ENCODE assay signal across 2 cellular contexts in the genomic region with DNA sequence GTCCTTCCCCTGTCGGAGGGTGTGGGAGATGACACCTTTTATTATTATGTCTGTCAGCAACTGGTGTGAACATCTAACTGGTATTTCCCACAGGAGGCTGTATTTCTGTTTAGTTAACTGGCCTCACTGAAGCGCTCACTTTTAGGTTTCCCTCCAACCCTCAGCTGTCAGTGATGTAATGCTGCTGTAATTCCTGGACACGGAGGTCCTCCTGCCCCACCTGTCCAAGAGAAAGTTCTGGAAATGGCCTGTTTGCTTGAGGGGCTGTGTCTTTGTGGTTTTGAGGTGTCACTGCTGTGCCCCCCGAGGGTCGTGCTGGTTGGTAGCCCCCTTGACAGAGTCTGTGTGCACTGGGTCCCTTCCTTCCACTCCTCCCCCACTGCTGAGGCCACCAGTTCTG.
A peak's percentile ranks its signal among the peaks of the same experiment; 100 is the strongest.
TF ChIP-seq lines count a peak whose summit lies in the region.

No MANE protein-coding gene starts in this region.

TF ChIP-seq in IMR-90, 13 proteins besides CTCF, POLR2A, EP300 and RAD21:
- TF ChIP-seq MAFK (IDR thresholded peaks at IDR 0.05; ENCODE audit: low read depth, low read length) (no peak), FOS (IDR thresholded peaks at IDR 0.05; ENCODE audit: low read depth, low read length) (no peak), SMC3 (IDR thresholded peaks at IDR 0.05; ENCODE audit: low read depth, low read length) (no peak), RCOR1 (IDR thresholded peaks at IDR 0.05; ENCODE audit: insufficient replicate concordance, low read length) (no peak), MXI1 (IDR thresholded peaks at IDR 0.05; ENCODE audit: borderline replicate concordance, low read depth, low read length) (no peak), MAZ (IDR thresholded peaks at IDR 0.05; ENCODE audit: borderline replicate concordance, low read depth, low read length) (no peak), RFX5 (IDR thresholded peaks at IDR 0.05; ENCODE audit: low read depth, low read length) (no peak), CEBPB (IDR thresholded peaks at IDR 0.05; ENCODE audit: low read depth, low read length) (no peak), NFE2L2 (IDR thresholded peaks at IDR 0.05; ENCODE audit: low read depth, low read length) (no peak), BHLHE40 (IDR thresholded peaks at IDR 0.05; ENCODE audit: low read depth, low read length) (no peak), CHD1 (IDR thresholded peaks at IDR 0.05; ENCODE audit: low read depth, low read length) (no peak)
- TF ChIP-seq, protein P1, sequence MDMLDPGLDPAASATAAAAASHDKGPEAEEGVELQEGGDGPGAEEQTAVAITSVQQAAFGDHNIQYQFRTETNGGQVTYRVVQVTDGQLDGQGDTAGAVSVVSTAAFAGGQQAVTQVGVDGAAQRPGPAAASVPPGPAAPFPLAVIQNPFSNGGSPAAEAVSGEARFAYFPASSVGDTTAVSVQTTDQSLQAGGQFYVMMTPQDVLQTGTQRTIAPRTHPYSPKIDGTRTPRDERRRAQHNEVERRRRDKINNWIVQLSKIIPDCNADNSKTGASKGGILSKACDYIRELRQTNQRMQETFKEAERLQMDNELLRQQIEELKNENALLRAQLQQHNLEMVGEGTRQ (IDR thresholded peaks at IDR 0.05; ENCODE audit: low read depth, low read length) = no peak
- TF ChIP-seq, protein P2, sequence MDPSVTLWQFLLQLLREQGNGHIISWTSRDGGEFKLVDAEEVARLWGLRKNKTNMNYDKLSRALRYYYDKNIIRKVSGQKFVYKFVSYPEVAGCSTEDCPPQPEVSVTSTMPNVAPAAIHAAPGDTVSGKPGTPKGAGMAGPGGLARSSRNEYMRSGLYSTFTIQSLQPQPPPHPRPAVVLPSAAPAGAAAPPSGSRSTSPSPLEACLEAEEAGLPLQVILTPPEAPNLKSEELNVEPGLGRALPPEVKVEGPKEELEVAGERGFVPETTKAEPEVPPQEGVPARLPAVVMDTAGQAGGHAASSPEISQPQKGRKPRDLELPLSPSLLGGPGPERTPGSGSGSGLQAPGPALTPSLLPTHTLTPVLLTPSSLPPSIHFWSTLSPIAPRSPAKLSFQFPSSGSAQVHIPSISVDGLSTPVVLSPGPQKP (IDR thresholded peaks at IDR 0.05; ENCODE audit: borderline replicate concordance, low read depth, low read length) = no peak

TF ChIP-seq in K562, 482 proteins besides CTCF, POLR2A, EP300 and RAD21:
- TF ChIP-seq ATF7 (IDR thresholded peaks at IDR 0.05) (peak; percentile 40; the same call in 1 of the 2 replicates), RBFOX2 (IDR thresholded peaks at IDR 0.05; ENCODE audit: low read depth, low read length) (0 out of 2 replicates have a peak, but pooled peaks have one; percentile 34), RBM25 (IDR thresholded peaks at IDR 0.05; ENCODE audit: low read depth, low read length, severe bottlenecking) (no peak), RB1 (IDR thresholded peaks at IDR 0.05; ENCODE audit: low read depth) (no peak), SMAD4 (CRISPR knock-in tag; conservative IDR thresholded peaks at IDR 0.05) (no peak), CEBPG (CRISPR knock-in tag; IDR thresholded peaks at IDR 0.05) (no peak; the same call in 1 of the 2 replicates), CEBPG (tag; conservative IDR thresholded peaks at IDR 0.05 in 1 of 2, IDR thresholded peaks at IDR 0.05 in 1 of 2) (peak in 1 of 2 experiments; percentile 41; a peak in 1 of 4 replicates), ELF4 (CRISPR knock-in tag; IDR thresholded peaks at IDR 0.05) (no peak), L3MBTL2 (IDR thresholded peaks at IDR 0.05) (peak; percentile 57), GTF2E2 (tag; IDR thresholded peaks at IDR 0.05) (no peak), MECOM (CRISPR knock-in tag; IDR thresholded peaks at IDR 0.05) (no peak), PHF21A (IDR thresholded peaks at IDR 0.05; ENCODE audit: borderline replicate concordance, low read depth) (no peak), ZSCAN32 (CRISPR knock-in tag; IDR thresholded peaks at IDR 0.05) (no peak), ARHGAP35 (IDR thresholded peaks at IDR 0.05; ENCODE audit: partially characterized antibody) (no peak), MEIS2 (IDR thresholded peaks at IDR 0.05; ENCODE audit: partially characterized antibody) (peak; percentile 44), MED1 (CRISPR knock-in tag; IDR thresholded peaks at IDR 0.05; ENCODE audit: borderline replicate concordance) (no peak)
- TF ChIP-seq, protein P3, sequence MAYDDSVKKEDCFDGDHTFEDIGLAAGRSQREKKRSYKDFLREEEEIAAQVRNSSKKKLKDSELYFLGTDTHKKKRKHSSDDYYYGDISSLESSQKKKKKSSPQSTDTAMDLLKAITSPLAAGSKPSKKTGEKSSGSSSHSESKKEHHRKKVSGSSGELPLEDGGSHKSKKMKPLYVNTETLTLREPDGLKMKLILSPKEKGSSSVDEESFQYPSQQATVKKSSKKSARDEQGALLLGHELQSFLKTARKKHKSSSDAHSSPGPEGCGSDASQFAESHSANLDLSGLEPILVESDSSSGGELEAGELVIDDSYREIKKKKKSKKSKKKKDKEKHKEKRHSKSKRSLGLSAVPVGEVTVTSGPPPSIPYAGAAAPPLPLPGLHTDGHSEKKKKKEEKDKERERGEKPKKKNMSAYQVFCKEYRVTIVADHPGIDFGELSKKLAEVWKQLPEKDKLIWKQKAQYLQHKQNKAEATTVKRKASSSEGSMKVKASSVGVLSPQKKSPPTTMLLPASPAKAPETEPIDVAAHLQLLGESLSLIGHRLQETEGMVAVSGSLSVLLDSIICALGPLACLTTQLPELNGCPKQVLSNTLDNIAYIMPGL (CRISPR knock-in tag; IDR thresholded peaks at IDR 0.05) = no peak
- TF ChIP-seq, protein P4, sequence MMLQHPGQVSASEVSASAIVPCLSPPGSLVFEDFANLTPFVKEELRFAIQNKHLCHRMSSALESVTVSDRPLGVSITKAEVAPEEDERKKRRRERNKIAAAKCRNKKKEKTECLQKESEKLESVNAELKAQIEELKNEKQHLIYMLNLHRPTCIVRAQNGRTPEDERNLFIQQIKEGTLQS (IDR thresholded peaks at IDR 0.05) = peak; percentile 37; the same call in 1 of the 2 replicates
- TF ChIP-seq, protein P4 (CRISPR knock-in tag; conservative IDR thresholded peaks at IDR 0.05) = no peak
- TF ChIP-seq, protein P5, sequence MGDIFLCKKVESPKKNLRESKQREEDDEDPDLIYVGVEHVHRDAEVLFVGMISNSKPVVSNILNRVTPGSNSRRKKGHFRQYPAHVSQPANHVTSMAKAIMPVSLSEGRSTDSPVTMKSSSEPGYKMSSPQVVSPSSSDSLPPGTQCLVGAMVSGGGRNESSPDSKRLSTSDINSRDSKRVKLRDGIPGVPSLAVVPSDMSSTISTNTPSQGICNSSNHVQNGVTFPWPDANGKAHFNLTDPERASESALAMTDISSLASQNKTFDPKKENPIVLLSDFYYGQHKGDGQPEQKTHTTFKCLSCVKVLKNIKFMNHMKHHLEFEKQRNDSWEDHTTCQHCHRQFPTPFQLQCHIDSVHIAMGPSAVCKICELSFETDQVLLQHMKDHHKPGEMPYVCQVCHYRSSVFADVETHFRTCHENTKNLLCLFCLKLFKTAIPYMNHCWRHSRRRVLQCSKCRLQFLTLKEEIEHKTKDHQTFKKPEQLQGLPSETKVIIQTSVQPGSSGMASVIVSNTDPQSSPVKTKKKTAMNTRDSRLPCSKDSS (IDR thresholded peaks at IDR 0.05; ENCODE audit: low read depth, partially characterized antibody) = no peak
- TF ChIP-seq, protein P6, sequence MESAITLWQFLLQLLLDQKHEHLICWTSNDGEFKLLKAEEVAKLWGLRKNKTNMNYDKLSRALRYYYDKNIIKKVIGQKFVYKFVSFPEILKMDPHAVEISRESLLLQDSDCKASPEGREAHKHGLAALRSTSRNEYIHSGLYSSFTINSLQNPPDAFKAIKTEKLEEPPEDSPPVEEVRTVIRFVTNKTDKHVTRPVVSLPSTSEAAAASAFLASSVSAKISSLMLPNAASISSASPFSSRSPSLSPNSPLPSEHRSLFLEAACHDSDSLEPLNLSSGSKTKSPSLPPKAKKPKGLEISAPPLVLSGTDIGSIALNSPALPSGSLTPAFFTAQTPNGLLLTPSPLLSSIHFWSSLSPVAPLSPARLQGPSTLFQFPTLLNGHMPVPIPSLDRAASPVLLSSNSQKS (CRISPR knock-in tag; IDR thresholded peaks at IDR 0.05) = no peak
- TF ChIP-seq, protein P7, sequence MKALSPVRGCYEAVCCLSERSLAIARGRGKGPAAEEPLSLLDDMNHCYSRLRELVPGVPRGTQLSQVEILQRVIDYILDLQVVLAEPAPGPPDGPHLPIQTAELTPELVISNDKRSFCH (CRISPR knock-in tag; IDR thresholded peaks at IDR 0.05) = no peak
- TF ChIP-seq, protein P7 (tag; IDR thresholded peaks at IDR 0.05) = no peak
TF ChIP-seq in K562: peak in this region for 6.
